In genomic region chrX:96843566-96843965, GRCh38 we compare ENCODE assay signal across 1 cellular context.
TF ChIP-seq lines count a peak whose summit lies in the region.

No MANE protein-coding gene starts in this region.

TF ChIP-seq in WTC11, 78 proteins besides CTCF, POLR2A, EP300 and RAD21 (continued from another document):
- TF ChIP-seq ZNF416 (CRISPR knock-in tag; IDR thresholded peaks at IDR 0.05) (no peak), ERG (CRISPR knock-in tag; IDR thresholded peaks at IDR 0.05) (no peak)
